ENCODE assay signal across 9 cellular contexts in genomic region chr9:129484325-129485000, GRCh38.
A peak's percentile ranks its signal among the peaks of the same experiment; 100 is the strongest.
DNase-seq lines count a peak whose midpoint lies in the region; ATAC-seq and TF ChIP-seq lines count a peak whose summit lies in the region.
"Had no signal": no experiment of that assay in that cellular context is flagged by ENCODE, and none has a peak within 500 bp of the region (broad histone marks: within the 10 kb centered on the region; RNA-seq: fewer than 3 reads in every experiment).

No MANE protein-coding gene starts in this region.

- no peak overlapping the region for H3K4me3 ChIP-seq in effector memory CD4-positive, alpha-beta T cell (ENCODE audit: insufficient read depth, low read depth, low read length, poor library complexity, severe bottlenecking)
- H3K4me3 ChIP-seq in aorta (ENCODE audit: low read length in 2 of 2), result no peak overlapping the region

- peak overlapping the region; percentile 72 for H3K27ac ChIP-seq in effector memory CD4-positive, alpha-beta T cell (ENCODE audit: insufficient read depth, low read length, poor library complexity, severe bottlenecking)
- peak overlapping the region; percentile 99 for H3K27ac ChIP-seq in aorta (ENCODE audit: low read depth in 1 of 2, low read length in 2 of 2)

- H3K36me3 Mint-ChIP-seq in natural killer cell, result no peaks in the 10 kb centered on the region
- no peaks in the 10 kb centered on the region for H3K36me3 Mint-ChIP-seq in natural killer cell treated with Interleukin-12 subunit alpha and Interleukin-12 subunit beta and Interleukin-15 and Interleukin-18, amount 100 ng/mL, for 72 hours
- no peaks in the 10 kb centered on the region for H3K36me3 Mint-ChIP-seq in neural crest cell (ENCODE audit: low read depth)

- H3K9me3 Mint-ChIP-seq in natural killer cell (no peaks in the 10 kb centered on the region), neural crest cell (no peaks in the 10 kb centered on the region)
- H3K9me3 Mint-ChIP-seq in natural killer cell treated with Interleukin-12 subunit alpha and Interleukin-12 subunit beta and Interleukin-15 and Interleukin-18, amount 100 ng/mL, for 72 hours, result no peaks in the 10 kb centered on the region

- H3K27ac Mint-ChIP-seq in natural killer cell (peak overlapping the region; percentile 8 to 92), neural crest cell (ENCODE audit: unreplicated experiment) (no peak overlapping the region)
- peak overlapping the region in 1 of 2 donors; percentile 56 for H3K27ac Mint-ChIP-seq in natural killer cell treated with Interleukin-12 subunit alpha and Interleukin-12 subunit beta and Interleukin-15 and Interleukin-18, amount 100 ng/mL, for 72 hours

- H3K9me3 ChIP-seq in effector memory CD4-positive, alpha-beta T cell (ENCODE audit: control insufficient read depth, low read length), result no peaks in the 10 kb centered on the region
- H3K9me3 ChIP-seq in aorta (ENCODE audit: control insufficient read depth, low read length), result no peaks in the 10 kb centered on the region

- peaks cover 44% of the 10 kb centered on the region for H3K4me1 ChIP-seq in effector memory CD4-positive, alpha-beta T cell (ENCODE audit: control insufficient read depth, insufficient read depth, low read length, poor library complexity, severe bottlenecking)
- no peaks in the 10 kb centered on the region for H3K4me1 ChIP-seq in aorta (ENCODE audit: control insufficient read depth in 1 of 2, insufficient read depth in 2 of 2, low read length in 2 of 2)

- intact Hi-C loops in natural killer cell (cut with micrococcal nuclease) (no loop called here), aorta (cut with DNase I) (loop anchor here in 1 of 2 donors (5.0 kb wide), 2 partner anchors 72 to 152 kb away; no protein-coding TSS in a partner anchor)

- peaks cover 11 to 13% of the 10 kb centered on the region in 2 donors for H3K4me1 Mint-ChIP-seq in natural killer cell
- H3K4me1 Mint-ChIP-seq in natural killer cell treated with Interleukin-12 subunit alpha and Interleukin-12 subunit beta and Interleukin-15 and Interleukin-18, amount 100 ng/mL, for 72 hours (ENCODE audit: low read depth in 2 of 2), result peaks cover 15 to 18% of the 10 kb centered on the region in 2 donors
- peaks cover 56% of the 10 kb centered on the region for H3K4me1 Mint-ChIP-seq in neural crest cell

- no peaks in the 10 kb centered on the region for H3K36me3 ChIP-seq in effector memory CD4-positive, alpha-beta T cell (ENCODE audit: control insufficient read depth, insufficient read depth, low read length)
- H3K36me3 ChIP-seq in aorta (ENCODE audit: control insufficient read depth in 1 of 2, insufficient read depth in 2 of 2, low read length in 1 of 2), result no peaks in the 10 kb centered on the region

- 37 to 42% methylated on average over 12 of the region's 12 CpGs for WGBS in aorta, 2 donors

- DNase-seq in natural killer cell, result no peak
- DNase-seq in natural killer cell treated with Interleukin-12 subunit alpha and Interleukin-12 subunit beta and Interleukin-15 and Interleukin-18, amount 100 ng/mL, for 72 hours (ENCODE audit: low spot score), result no peak
- no peak for DNase-seq in effector memory CD4-positive, alpha-beta T cell
- DNase-seq in neural crest cell (ENCODE audit: low read depth, low spot score), result no peak
- no peak for DNase-seq in aorta
- no peak for DNase-seq in stimulated activated CD4-positive, alpha-beta T cell treated with anti-CD3 and anti-CD28 coated beads, Interleukin-12 subunit alpha, Interleukin-12 subunit beta, amount 100 ng/mL, for 4 hours
- no peak for DNase-seq in cerebellum (ENCODE audit: low spot score)
- DNase-seq: activated gamma-delta T cell treated with Interleukin-2 at 50 U/mL for 16 hours had no signal

- H3K27me3 Mint-ChIP-seq in natural killer cell (ENCODE audit: low read depth in 2 of 2) (peaks cover 20 to 25% of the 10 kb centered on the region in 2 donors), neural crest cell (ENCODE audit: low read depth) (no peaks in the 10 kb centered on the region)
- H3K27me3 Mint-ChIP-seq in natural killer cell treated with Interleukin-12 subunit alpha and Interleukin-12 subunit beta and Interleukin-15 and Interleukin-18, amount 100 ng/mL, for 72 hours, result peaks cover 0 to 3% of the 10 kb centered on the region in 2 donors

- no peak for ATAC-seq in natural killer cell
- ATAC-seq in natural killer cell treated with Interleukin-12 subunit alpha and Interleukin-12 subunit beta and Interleukin-15 and Interleukin-18, amount 100 ng/mL, for 72 hours, result no peak
- no peak for ATAC-seq in aorta (ENCODE audit: low FRiP score)
- ATAC-seq in HG03280 (IDR thresholded peaks at IDR 0.05; ENCODE audit: unreplicated experiment), result no peak

- peak overlapping the region; percentile 31 for H3K4me3 Mint-ChIP-seq in natural killer cell
- no peak overlapping the region for H3K4me3 Mint-ChIP-seq in natural killer cell treated with Interleukin-12 subunit alpha and Interleukin-12 subunit beta and Interleukin-15 and Interleukin-18, amount 100 ng/mL, for 72 hours
- peak overlapping the region; percentile 14 for H3K4me3 Mint-ChIP-seq in neural crest cell

- no peak for TF ChIP-seq CTCF in natural killer cell (IDR thresholded peaks at IDR 0.05)
- TF ChIP-seq CTCF in neural crest cell (conservative IDR thresholded peaks at IDR 0.05), result no peak

- no peaks in the 10 kb centered on the region for H3K27me3 ChIP-seq in effector memory CD4-positive, alpha-beta T cell (replicated peaks; ENCODE audit: control insufficient read depth, insufficient read depth, low read length, poor library complexity, severe bottlenecking)
- no peaks in the 10 kb centered on the region for H3K27me3 ChIP-seq in aorta (ENCODE audit: control insufficient read depth in 1 of 2, insufficient read depth in 2 of 2, low read length in 1 of 2)
